8 cellular contexts compared by ENCODE assay signal in the genomic region with DNA sequence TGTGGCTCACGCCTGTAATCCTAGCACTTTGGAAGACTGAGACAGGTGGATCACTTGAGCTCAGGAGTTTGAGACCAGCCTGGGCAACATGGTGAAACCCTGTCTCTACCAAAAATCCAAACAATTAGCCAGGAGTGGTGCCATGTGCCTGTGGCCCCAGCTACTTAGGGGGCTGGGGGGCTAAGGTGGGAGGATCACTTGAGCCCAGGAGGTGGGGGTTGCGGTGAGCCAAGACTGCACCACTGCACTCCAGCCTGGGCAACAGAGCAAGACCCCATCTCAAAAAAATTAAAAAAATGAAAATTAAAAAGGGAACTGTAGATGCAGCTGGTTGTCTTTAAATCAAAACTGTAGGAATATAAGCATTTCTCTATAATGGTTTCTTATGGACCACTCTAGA.
DNase-seq lines count a peak whose midpoint lies in the region; ATAC-seq, FAIRE-seq and TF ChIP-seq lines count a peak whose summit lies in the region.
"Not testable (repeated sequence)": the region's sequence is repeated elsewhere in the genome, so short reads cannot be mapped to it uniquely, and the experiment has no call there.

No MANE protein-coding gene starts in this region.

- H3K79me2 ChIP-seq in GM23338 (replicated peaks; ENCODE audit: insufficient read depth), result peaks cover 23% of the 10 kb centered on the region
- not testable (repeated sequence) for H3K79me2 ChIP-seq in PC-3 (ENCODE audit: low read length); HepG2 (ENCODE audit: insufficient read depth, low read length)

- not testable (repeated sequence) for H3K9me3 Mint-ChIP-seq in GM23338; MCF 10A (ENCODE audit: unreplicated experiment)

- H3K9me3 ChIP-seq in PC-3 (ENCODE audit: low read length); HepG2 (ENCODE audit: low read length); gastrocnemius medialis: not testable (repeated sequence)

- intact Hi-C loops in PC-3 (cut with micrococcal nuclease); MCF 10A (cut with micrococcal nuclease); dorsolateral prefrontal cortex (cut with DNase I); HepG2 (cut with micrococcal nuclease; ENCODE audit: unreplicated experiment); gastrocnemius medialis (cut with DNase I; ENCODE audit: low total_unique reads): not testable (repeated sequence)

- H3K4me1 ChIP-seq in GM23338 (ENCODE audit: insufficient read depth) (peaks cover 43% of the 10 kb centered on the region), PC-3 (ENCODE audit: insufficient read depth, low read length) (peaks cover 42% of the 10 kb centered on the region), gastrocnemius medialis (peaks cover 12 to 27% of the 10 kb centered on the region in 2 donors)
- H3K4me1 ChIP-seq in HepG2 (ENCODE audit: insufficient read depth, low read length), result not testable (repeated sequence)

- 95% methylated on average over 2 of the region's 2 CpGs for WGBS in HepG2 (ENCODE audit: low lambda C conversion rate)

- H2AFZ ChIP-seq in GM23338; PC-3 (ENCODE audit: low read length); HepG2 (ENCODE audit: low read length): not testable (repeated sequence)

- H3K4me1 Mint-ChIP-seq in GM23338 (peaks cover 44% of the 10 kb centered on the region), MCF 10A (ENCODE audit: insufficient read depth, unreplicated experiment) (peaks cover 29% of the 10 kb centered on the region)

- CTCF ChIA-PET in PC-3 (lab: Charles Lee), result not testable (repeated sequence)
- CTCF ChIA-PET in MCF 10A (lab: Yijun Ruan, JAX) (interaction anchor here (0.6 to 8.2 kb wide), 5 partner anchors 17 to 568 kb away, joined by 3 to 45 read pairs (median 3); no protein-coding TSS in a partner anchor), HepG2 (lab: Yijun Ruan, JAX; ENCODE audit: low intra/inter-chr PET ratio, low total read pairs) (interaction anchor here (0.6 kb wide), 1 partner anchor 596 kb away, joined by 4 read pairs; no protein-coding TSS in a partner anchor)

- H3K27me3 ChIP-seq in GM23338 (ENCODE audit: insufficient read depth); PC-3 (ENCODE audit: low read length); dorsolateral prefrontal cortex; HepG2 (ENCODE audit: control insufficient read depth in 1 of 2, insufficient read depth in 2 of 2, low read length in 2 of 2); gastrocnemius medialis: not testable (repeated sequence)

- POLR2A ChIA-PET in PC-3 (lab: Charles Lee; ENCODE audit: unreplicated experiment) (interaction anchor here (0.7 kb wide), 1 partner anchor 36 kb away, joined by 3 read pairs; no protein-coding TSS in a partner anchor), MCF 10A (lab: Yijun Ruan, JAX) (interaction anchor here (0.7 to 7.9 kb wide), 5 partner anchors 11 to 300 kb away, joined by 3 to 71 read pairs (median 16); partner anchors contain the start of genes ENAH and EPHX1)
- POLR2A ChIA-PET in HepG2 (lab: Yijun Ruan, JAX), result not testable (repeated sequence)

- not testable (repeated sequence) for ATAC-seq in GM23338, PC-3, HepG2, gastrocnemius medialis

- H3K4me3 Mint-ChIP-seq in GM23338; MCF 10A (ENCODE audit: unreplicated experiment): not testable (repeated sequence)

- H3K27ac Mint-ChIP-seq in GM23338, result not testable (repeated sequence)
- H3K27ac Mint-ChIP-seq in MCF 10A (ENCODE audit: low read depth, unreplicated experiment), result peak overlapping the region; percentile 83

- H3K27me3 Mint-ChIP-seq in GM23338 (ENCODE audit: insufficient read depth, low read depth, poor library complexity); MCF 10A (ENCODE audit: insufficient read depth, unreplicated experiment): not testable (repeated sequence)

- not testable (repeated sequence) for BruUV-seq in PC-3 (replicated peaks; lab: Mats Ljungman, UMichigan); MCF 10A (replicated peaks; lab: Mats Ljungman, UMichigan); HepG2 (replicated peaks; lab: Mats Ljungman, UMichigan)

- H3K27ac ChIP-seq in GM23338 (ENCODE audit: low read depth), result peak overlapping the region; percentile 2; the same call in 1 of the 2 replicates
- peak overlapping the region; percentile 89; the same call in 1 of the 2 replicates for H3K27ac ChIP-seq in PC-3 (ENCODE audit: low read length)
- H3K27ac ChIP-seq in angular gyrus (ENCODE audit: low read depth, low read length), result peak overlapping the region; percentile 66
- peak overlapping the region in 55 of 59 donors; percentile 2 to 99 (median 92) for H3K27ac ChIP-seq in dorsolateral prefrontal cortex
- H3K27ac ChIP-seq in HepG2 (ENCODE audit: extremely low read length, insufficient read depth, low read length), result not testable (repeated sequence)
- H3K27ac ChIP-seq in gastrocnemius medialis, result peak overlapping the region; percentile 75 to 89 (median 84)
- H3K27ac ChIP-seq in temporal lobe (ENCODE audit: low read depth, low read length), result peak overlapping the region; percentile 97

- H3K4me2 ChIP-seq in GM23338; PC-3 (ENCODE audit: low read length); HepG2 (ENCODE audit: low read depth, low read length): not testable (repeated sequence)

- H3K9ac ChIP-seq in PC-3 (ENCODE audit: low read length); HepG2 (ENCODE audit: insufficient read depth, low read depth, low read length): not testable (repeated sequence)

- H3K36me3 ChIP-seq in GM23338 (ENCODE audit: insufficient read depth) (peaks cover 11% of the 10 kb centered on the region), PC-3 (ENCODE audit: low read depth, low read length) (peaks cover 28% of the 10 kb centered on the region), HepG2 (replicated peaks in 1 of 2; ENCODE audit: control insufficient read depth in 1 of 2, insufficient read depth in 2 of 2, low read length in 2 of 2) (peaks cover 0 to 28% of the 10 kb centered on the region in 2 experiments; a peak in 4 of 5 replicates), gastrocnemius medialis (peaks cover 0 to 43% of the 10 kb centered on the region in 2 donors)

- not testable (repeated sequence) for DNase-seq in GM23338 (ENCODE audit: low spot score); PC-3; MCF 10A (ENCODE audit: unreplicated experiment); dorsolateral prefrontal cortex; HepG2 (ENCODE audit: low spot score); gastrocnemius medialis

- H4K20me1 ChIP-seq in GM23338 (replicated peaks; ENCODE audit: insufficient read depth); PC-3 (ENCODE audit: low read length); HepG2 (ENCODE audit: insufficient read depth, low read length): not testable (repeated sequence)

- TF ChIP-seq POLR2A in HepG2 (IDR thresholded peaks at IDR 0.05; ENCODE audit: insufficient read depth in 1 of 2, low read depth in 2 of 2, low read length in 2 of 2); gastrocnemius medialis (IDR thresholded peaks at IDR 0.05): not testable (repeated sequence)

- H3F3A ChIP-seq in GM23338 (replicated peaks; ENCODE audit: low read depth), result not testable (repeated sequence)
- peaks cover 11% of the 10 kb centered on the region for H3F3A ChIP-seq in PC-3 (ENCODE audit: low read length, unreplicated experiment)

- not testable (repeated sequence) for TF ChIP-seq EP300 in HepG2 (IDR thresholded peaks at IDR 0.05; ENCODE audit: low read depth in 2 of 2, low read length in 2 of 2); HepG2 (CRISPR knock-in tag; IDR thresholded peaks at IDR 0.05; ENCODE audit: borderline replicate concordance)

- not testable (repeated sequence) for TF ChIP-seq CTCF in GM23338 (conservative IDR thresholded peaks at IDR 0.05; ENCODE audit: low read depth in 2 of 2); PC-3 (conservative IDR thresholded peaks at IDR 0.05; ENCODE audit: low read depth, low read length); MCF 10A (IDR thresholded peaks at IDR 0.05; ENCODE audit: unreplicated experiment); dorsolateral prefrontal cortex (IDR thresholded peaks at IDR 0.05 in 54 of 56, conservative IDR thresholded peaks at IDR 0.05 in 2 of 56; ENCODE audit: low read depth in 1 of 56, partially characterized antibody in 56 of 56); HepG2 (CRISPR knock-in tag; IDR thresholded peaks at IDR 0.05); gastrocnemius medialis (IDR thresholded peaks at IDR 0.05 in 4 of 5, conservative IDR thresholded peaks at IDR 0.05 in 1 of 5)

- in situ Hi-C loops in HepG2 (cut with HindIII; ENCODE audit: extremely low pct_ligation_motif_present, low pct_unique_long_range_greater_than_20kb); gastrocnemius medialis (cut with MboI; ENCODE audit: low sequenced_read_pairs in 4 of 4): not testable (repeated sequence)

- not testable (repeated sequence) for FAIRE-seq in HepG2 (lab: Jason Lieb, UNC)

- not testable (repeated sequence) for H3K4me3 ChIP-seq in GM23338; PC-3 (ENCODE audit: low read length); dorsolateral prefrontal cortex; HepG2 (replicated peaks in 1 of 3; ENCODE audit: insufficient read depth in 1 of 3, low read depth in 2 of 3, low read length in 3 of 3); gastrocnemius medialis

- H3K9me2 ChIP-seq in GM23338 (ENCODE audit: insufficient read depth); PC-3 (replicated peaks; ENCODE audit: low read length): not testable (repeated sequence)

- H3K36me3 Mint-ChIP-seq in GM23338 (ENCODE audit: low read depth) (peaks cover 48% of the 10 kb centered on the region), MCF 10A (ENCODE audit: insufficient read depth, unreplicated experiment) (peaks cover 43% of the 10 kb centered on the region)

- not testable (repeated sequence) for TF ChIP-seq RAD21 in HepG2 (CRISPR knock-in tag; IDR thresholded peaks at IDR 0.05)

TF ChIP-seq in HepG2, 621 proteins besides CTCF, POLR2A, EP300 and RAD21:
- TF ChIP-seq ZNF121 (CRISPR knock-in tag; IDR thresholded peaks at IDR 0.05), result peak; percentile 56; the same call in 1 of the 2 replicates
